In genomic region chr2:191677646-191678436, GRCh38 we compare ENCODE assay signal across 8 cellular contexts. TPM values are rescaled to one million over a fixed set of nuclear protein-coding genes. Genes with fewer than 3 reads are reported as not detected.
A peak's percentile ranks its signal among the peaks of the same experiment; 100 is the strongest.
DNase-seq lines count a peak whose midpoint lies in the region; ATAC-seq and TF ChIP-seq lines count a peak whose summit lies in the region.

A gene with protein sequence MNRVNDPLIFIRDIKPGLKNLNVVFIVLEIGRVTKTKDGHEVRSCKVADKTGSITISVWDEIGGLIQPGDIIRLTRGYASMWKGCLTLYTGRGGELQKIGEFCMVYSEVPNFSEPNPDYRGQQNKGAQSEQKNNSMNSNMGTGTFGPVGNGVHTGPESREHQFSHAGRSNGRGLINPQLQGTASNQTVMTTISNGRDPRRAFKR (plus strand): TSS chr2:191678136. CDS start chr2:191678615, 479 bp downstream.

- H3K4me1 ChIP-seq in mononuclear cell (ENCODE audit: insufficient read depth, low read length), result peaks cover 57% of the 10 kb centered on the region

- 0 out of 2 replicates have a peak, but pooled peaks have one; percentile 11 for TF ChIP-seq EP300 in Ishikawa (IDR thresholded peaks at IDR 0.05; ENCODE audit: borderline replicate concordance)

- no peak for TF ChIP-seq RAD21 in Ishikawa (IDR thresholded peaks at IDR 0.05; ENCODE audit: low read depth)

- H3K4me3 ChIP-seq in mononuclear cell (ENCODE audit: low read length), result peak within 1 kb of the TSS; percentile 96

- no peaks in the 10 kb centered on the region for H3K9me3 ChIP-seq in mononuclear cell (ENCODE audit: low read depth, low read length)

- peak; percentile 60 for ATAC-seq in GM21576 (IDR thresholded peaks at IDR 0.05; ENCODE audit: unreplicated experiment)

- DNase-seq in DMS153 (lab: John Stamatoyannopoulos, UW), result peak; percentile 91
- peak; percentile 63 for DNase-seq in OCI-M2 (lab: John Stamatoyannopoulos, UW; ENCODE audit: unreplicated experiment)
- DNase-seq in activated T-cell treated with anti-CD3 and anti-CD28 coated beads for 24 hours (ENCODE audit: low read depth), result peak; percentile 99
- DNase-seq in epidermal melanocyte (ENCODE audit: insufficient read length, low spot score), result peak; percentile 81
- peak; percentile 97 for DNase-seq in stimulated activated CD8-positive, alpha-beta memory T cell treated with anti-CD3 and anti-CD28 coated beads, Interleukin-2, amount 100 ng/mL, for 48 hours (ENCODE audit: low read depth in 2 of 2)

- no peaks in the 10 kb centered on the region for H3K27me3 ChIP-seq in mononuclear cell (ENCODE audit: insufficient read depth, low read length)

TF ChIP-seq in Ishikawa, 13 proteins besides CTCF, POLR2A, EP300 and RAD21:
- TF ChIP-seq USF1 (IDR thresholded peaks at IDR 0.05) (no peak), TEAD4 (IDR thresholded peaks at IDR 0.05) (peak; percentile 42), CREB1 (IDR thresholded peaks at IDR 0.05; ENCODE audit: low read depth) (peak; percentile 40; the same call in 1 of the 2 replicates), ZBTB7A (IDR thresholded peaks at IDR 0.05; ENCODE audit: low read depth) (peak; percentile 89), TAF1 (IDR thresholded peaks at IDR 0.05; ENCODE audit: low read depth) (peak; percentile 97), TCF12 (IDR thresholded peaks at IDR 0.05; ENCODE audit: low read depth) (peak; percentile 52), NFIC (IDR thresholded peaks at IDR 0.05) (no peak)
- TF ChIP-seq, protein P1, sequence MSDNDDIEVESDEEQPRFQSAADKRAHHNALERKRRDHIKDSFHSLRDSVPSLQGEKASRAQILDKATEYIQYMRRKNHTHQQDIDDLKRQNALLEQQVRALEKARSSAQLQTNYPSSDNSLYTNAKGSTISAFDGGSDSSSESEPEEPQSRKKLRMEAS (IDR thresholded peaks at IDR 0.05), result peak; percentile 53
TF ChIP-seq in Ishikawa: peak in this region for 6.

RNA-seq across cellular contexts. Expression of the gene that starts here (rescaled TPM):
- 103 TPM for total RNA-seq in mononuclear cell

Comparison
In these comparisons a context has a peak if more than half of its experiments do, and no peak if none do; other contexts are left out.
1. Peak in every context shown above with its lines: DNase-seq, ATAC-seq and H3K4me3 ChIP-seq.